31 cellular contexts compared by ENCODE assay signal in genomic region chr2:160606336-160606735, GRCh38.
"Had no signal": no experiment of that assay in that cellular context is flagged by ENCODE, and none has a peak within 500 bp of the region (broad histone marks: within the 10 kb centered on the region; RNA-seq: fewer than 3 reads in every experiment).

No MANE protein-coding gene starts in this region.

- H3K4me3 ChIP-seq: ascending aorta, body of pancreas, breast epithelium, SJSA1 had no signal

- H3K27ac ChIP-seq: ascending aorta, body of pancreas, breast epithelium, SJSA1, WERI-Rb-1 had no signal

- DNase-seq: activated CD4-positive, alpha-beta memory T cell treated with anti-CD3 and anti-CD28 coated beads, Interleukin-2, amount 10 ng/mL, durations not matched to agents 7 days and 5 days; activated CD4-positive, alpha-beta T cell treated with anti-CD3 and anti-CD28 coated beads for 1 hour; activated CD4-positive, alpha-beta T cell treated with anti-CD3 and anti-CD28 coated beads for 48 hours; activated CD4-positive, CD25-positive, alpha-beta regulatory T cell; activated effector memory CD4-positive, alpha-beta T cell treated with anti-CD3 and anti-CD28 coated beads, Interleukin-2, amount 50 U/mL, for 16 hours; activated naive CD4-positive, alpha-beta T cell; activated naive CD4-positive, alpha-beta T cell treated with anti-CD3 and anti-CD28 coated beads, Interleukin-2, amount 50 U/mL, for 16 hours; activated naive CD8-positive, alpha-beta T cell treated with anti-CD3 and anti-CD28 coated beads for 36 hours; activated T-cell treated with anti-CD3 and anti-CD28 coated beads, Interleukin-2, amount 50 U/mL, for 1 hour; activated T-cell treated with anti-CD3 and anti-CD28 coated beads, Interleukin-2, amount 50 U/mL, for 72 hours; amygdala; body of pancreas; Karpas-422; NCI-H1105; NCI-H1417 treated with DMSO at 0.1 percent for 48 hours; NCI-H187 treated with DMSO at 0.1 percent for 48 hours; NCI-H2081; NCI-H2171 treated with DMSO at 0.1 percent for 48 hours; NCI-H2227 treated with DMSO at 0.1 percent for 48 hours; NCI-H446; NCI-H510A treated with DMSO at 0.1 percent for 48 hours; NCI-H69; NCI-H82; SHP77; T1000; WERI-Rb-1 had no signal

- H3K36me3 Mint-ChIP-seq: activated naive CD8-positive, alpha-beta T cell treated with anti-CD3 and anti-CD28 coated beads for 36 hours had no signal

- H3K4me1 Mint-ChIP-seq: activated CD4-positive, alpha-beta memory T cell treated with anti-CD3 and anti-CD28 coated beads, Interleukin-2, amount 10 ng/mL, durations not matched to agents 7 days and 5 days; activated T-helper 17 cell treated with anti-CD3 and anti-CD28 coated beads, Interleukin-2, amount 50 U/mL, for 72 hours had no signal

- H3K27ac Mint-ChIP-seq: activated CD4-positive, alpha-beta memory T cell treated with anti-CD3 and anti-CD28 coated beads, Interleukin-2, amount 10 ng/mL, durations not matched to agents 7 days and 5 days; activated naive CD8-positive, alpha-beta T cell treated with anti-CD3 and anti-CD28 coated beads for 36 hours; activated T-cell treated with anti-CD3 and anti-CD28 coated beads, Interleukin-2, amount 50 U/mL, for 72 hours; activated T-helper 17 cell treated with anti-CD3 and anti-CD28 coated beads, Interleukin-2, amount 50 U/mL, for 72 hours had no signal

- H3K27me3 Mint-ChIP-seq: activated CD4-positive, alpha-beta memory T cell treated with anti-CD3 and anti-CD28 coated beads, Interleukin-2, amount 10 ng/mL, durations not matched to agents 7 days and 5 days; activated naive CD8-positive, alpha-beta T cell treated with anti-CD3 and anti-CD28 coated beads for 36 hours; activated T-helper 17 cell treated with anti-CD3 and anti-CD28 coated beads, Interleukin-2, amount 50 U/mL, for 72 hours had no signal

- H3K4me3 Mint-ChIP-seq: activated CD4-positive, alpha-beta memory T cell treated with anti-CD3 and anti-CD28 coated beads, Interleukin-2, amount 10 ng/mL, durations not matched to agents 7 days and 5 days; activated naive CD8-positive, alpha-beta T cell treated with anti-CD3 and anti-CD28 coated beads for 36 hours; activated T-cell treated with anti-CD3 and anti-CD28 coated beads, Interleukin-2, amount 50 U/mL, for 72 hours; activated T-helper 17 cell treated with anti-CD3 and anti-CD28 coated beads, Interleukin-2, amount 50 U/mL, for 72 hours had no signal

- H3K4me1 ChIP-seq: ascending aorta, breast epithelium had no signal

- ATAC-seq: activated T-cell treated with anti-CD3 and anti-CD28 coated beads, Interleukin-2, amount 50 U/mL, for 72 hours; activated T-helper 17 cell treated with anti-CD3 and anti-CD28 coated beads, Interleukin-2, amount 50 U/mL, for 72 hours; body of pancreas; Panc1 had no signal

- H3K36me3 ChIP-seq: ascending aorta, breast epithelium, SJSA1, WERI-Rb-1 had no signal

- H3K9me3 ChIP-seq: ascending aorta, body of pancreas, breast epithelium, SJSA1 had no signal

- H3K27me3 ChIP-seq: ascending aorta, body of pancreas, breast epithelium, SJSA1 had no signal

- H3K9me3 Mint-ChIP-seq: activated CD4-positive, alpha-beta memory T cell treated with anti-CD3 and anti-CD28 coated beads, Interleukin-2, amount 10 ng/mL, durations not matched to agents 7 days and 5 days; activated naive CD8-positive, alpha-beta T cell treated with anti-CD3 and anti-CD28 coated beads for 36 hours; activated T-cell treated with anti-CD3 and anti-CD28 coated beads, Interleukin-2, amount 50 U/mL, for 72 hours; activated T-helper 17 cell treated with anti-CD3 and anti-CD28 coated beads, Interleukin-2, amount 50 U/mL, for 72 hours had no signal
